Comparison of ENCODE assay signal across 24 cellular contexts in the genomic region with DNA sequence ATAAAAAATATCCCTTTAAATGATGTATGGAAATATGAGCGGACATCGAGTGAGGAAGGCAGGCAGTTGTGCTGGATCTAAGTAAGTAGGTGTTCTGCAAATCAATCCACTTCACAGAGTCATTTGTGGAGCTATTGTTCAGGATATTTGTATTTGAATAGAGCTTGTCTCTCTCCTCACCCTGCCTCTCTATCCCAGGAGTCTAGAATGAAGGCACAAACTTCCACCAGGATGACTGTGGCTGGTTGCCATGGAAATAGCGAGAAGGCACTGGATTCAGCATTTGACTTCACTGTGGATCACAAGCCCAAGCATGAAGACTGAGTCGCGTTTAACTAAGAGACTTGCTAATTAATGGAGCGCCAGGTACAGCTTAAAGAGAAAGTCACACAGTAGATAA. TPM values are rescaled to one million over a fixed set of nuclear protein-coding genes. Genes with fewer than 3 reads are reported as not detected.
DNase-seq lines count a peak whose midpoint lies in the region; ATAC-seq and TF ChIP-seq lines count a peak whose summit lies in the region.
"Had no signal": no experiment of that assay in that cellular context is flagged by ENCODE, and none has a peak within 500 bp of the region (broad histone marks: within the 10 kb centered on the region; RNA-seq: fewer than 3 reads in every experiment).

No MANE protein-coding gene starts in this region.

- no CpG with 5 or more reads among the region's 6 CpGs for WGBS in iPS DF 6.9 (ENCODE audit: insufficient coverage, insufficient read length)

- H3K9ac ChIP-seq in colonic mucosa (ENCODE audit: low read depth in 2 of 2, low read length in 2 of 2), result no peak overlapping the region

- no peaks in the 10 kb centered on the region for H3K36me3 ChIP-seq in iPS DF 6.9 (ENCODE audit: control insufficient read depth, insufficient read depth, low read length)
- H3K36me3 ChIP-seq in colonic mucosa, result no peaks in the 10 kb centered on the region
- H3K36me3 ChIP-seq: esophagus muscularis mucosa had no signal

- ATAC-seq in HG02571 (IDR thresholded peaks at IDR 0.05; ENCODE audit: unreplicated experiment) (no peak), GM18517 (IDR thresholded peaks at IDR 0.05; ENCODE audit: unreplicated experiment) (no peak)
- ATAC-seq: right cardiac atrium, Right ventricle myocardium inferior had no signal

- intact Hi-C loops in colonic mucosa (cut with DNase I), result no loop called here

- H3K27ac ChIP-seq in iPS DF 6.9 (ENCODE audit: low read length), result no peak overlapping the region
- no peak overlapping the region for H3K27ac ChIP-seq in colonic mucosa
- H3K27ac ChIP-seq: 22Rv1, esophagus muscularis mucosa had no signal

- H3K9me3 ChIP-seq in iPS DF 6.9 (ENCODE audit: control insufficient read depth, insufficient read depth, low read length) (no peaks in the 10 kb centered on the region), colonic mucosa (no peaks in the 10 kb centered on the region)
- H3K9me3 ChIP-seq: esophagus muscularis mucosa had no signal

- H3K4me3 ChIP-seq in iPS DF 6.9 (ENCODE audit: low read length) (no peak overlapping the region), colonic mucosa (no peak overlapping the region)
- H3K4me3 ChIP-seq: esophagus muscularis mucosa had no signal

- peaks cover 11% of the 10 kb centered on the region; the same call in 1 of the 2 replicates for H3K27me3 ChIP-seq in iPS DF 6.9 (ENCODE audit: control insufficient read depth, insufficient read depth, low read length)
- H3K27me3 ChIP-seq in colonic mucosa, result no peaks in the 10 kb centered on the region

- no peak for TF ChIP-seq CTCF in colonic mucosa (IDR thresholded peaks at IDR 0.05)

- DNase-seq in DMS 273 (lab: John Stamatoyannopoulos, UW; ENCODE audit: unreplicated experiment), result peak; percentile 71
- DNase-seq in DMS 273 treated with DMSO at 0.1 percent for 48 hours (lab: John Stamatoyannopoulos, UW), result no peak
- DNase-seq in astrocyte of the hippocampus (ENCODE audit: low read depth, low spot score), result peak; percentile 59
- DNase-seq in iPS DF 6.9 (ENCODE audit: low read depth, low spot score), result peak; percentile 67
- DNase-seq in colonic mucosa, result no peak
- DNase-seq in NCI-H82 (lab: John Stamatoyannopoulos, UW), result no peak
- DNase-seq: activated CD4-positive, alpha-beta T cell treated with anti-CD3 and anti-CD28 coated beads for 1 hour; activated CD8-positive, alpha-beta memory T cell treated with anti-CD3 and anti-CD28 coated beads for 24 hours; activated T-cell treated with anti-CD3 and anti-CD28 coated beads, Interleukin-2, amount 50 U/mL, for 4 hours; effector CD4-positive, alpha-beta T cell; Karpas-422; NCI-H526 treated with DMSO at 0.1 percent for 48 hours; OCI-M1; right cardiac atrium had no signal

- peaks cover 7% of the 10 kb centered on the region for H3K4me1 ChIP-seq in iPS DF 6.9 (ENCODE audit: control insufficient read depth, insufficient read depth, low read length)
- no peaks in the 10 kb centered on the region for H3K4me1 ChIP-seq in colonic mucosa
- H3K4me1 ChIP-seq: esophagus muscularis mucosa had no signal

RNA-seq across cellular contexts. Expression of a gene that starts 53.2 kb away (rescaled TPM):
- not detected for total RNA-seq in colonic mucosa
- total RNA-seq: activated naive CD4-positive, alpha-beta T cell treated with anti-CD3 and anti-CD28 coated beads for 36 hours; activated T-cell treated with anti-CD3 and anti-CD28 coated beads, Interleukin-2, amount 50 U/mL, for 4 hours; B cell; lung microvascular endothelial cell; myocyte; osteoblast; right cardiac atrium; Right ventricle myocardium inferior had no signal

Comparison
In these comparisons a context has a peak if more than half of its experiments do, and no peak if none do; other contexts are left out.
1. DNase-seq: peak in DMS 273 (single experiment), astrocyte of the hippocampus (single experiment) and iPS DF 6.9 (single experiment); none in DMS 273 treated with DMSO at 0.1 percent for 48 hours (single experiment), colonic mucosa (single experiment) and NCI-H82 (single experiment).